In the genomic region with DNA sequence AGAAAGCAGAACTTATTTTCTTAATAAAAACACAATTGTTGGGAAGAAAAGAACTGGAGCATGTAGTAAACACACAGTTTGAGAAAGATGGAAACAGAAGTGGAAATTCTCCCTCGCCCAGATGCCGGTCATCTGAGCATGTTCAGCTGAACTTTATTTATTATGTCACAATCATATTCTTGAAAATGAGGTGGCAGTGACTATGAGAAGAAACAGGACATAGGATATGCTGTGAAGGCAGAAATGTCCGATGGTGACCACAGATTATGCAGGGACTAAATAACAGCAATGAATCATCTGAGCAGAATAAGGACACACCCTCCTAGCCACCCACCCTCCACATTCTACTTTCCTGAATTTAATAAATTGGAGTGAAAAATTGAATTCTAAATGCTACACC, we compare ENCODE assay signal across 18 cellular contexts.
A peak's percentile ranks its signal among the peaks of the same experiment; 100 is the strongest.
DNase-seq lines count a peak whose midpoint lies in the region; ATAC-seq and TF ChIP-seq lines count a peak whose summit lies in the region.
"Had no signal": no experiment of that assay in that cellular context is flagged by ENCODE, and none has a peak within 500 bp of the region (broad histone marks: within the 10 kb centered on the region; RNA-seq: fewer than 3 reads in every experiment).

No MANE protein-coding gene starts in this region.

- no peak overlapping the region for H3K4me3 Mint-ChIP-seq in CD8-positive, alpha-beta memory T cell
- H3K4me3 Mint-ChIP-seq: CD4-positive, alpha-beta T cell; natural killer cell treated with Interleukin-12 subunit alpha and Interleukin-12 subunit beta and Interleukin-15 and Interleukin-18, amount 100 ng/mL, for 72 hours had no signal

- peaks cover 5 to 16% (median 6%) of the 10 kb centered on the region in 3 donors for H3K4me1 Mint-ChIP-seq in CD8-positive, alpha-beta memory T cell

- H3K27me3 Mint-ChIP-seq in CD8-positive, alpha-beta memory T cell = no peaks in the 10 kb centered on the region
- H3K27me3 Mint-ChIP-seq: CD4-positive, alpha-beta T cell; natural killer cell treated with Interleukin-12 subunit alpha and Interleukin-12 subunit beta and Interleukin-15 and Interleukin-18, amount 100 ng/mL, for 72 hours had no signal

- no peak for TF ChIP-seq CTCF in fibroblast of mammary gland (conservative IDR thresholded peaks at IDR 0.05; ENCODE audit: control insufficient read depth, insufficient read depth, low read depth, low read length)
- TF ChIP-seq CTCF in upper lobe of right lung (IDR thresholded peaks at IDR 0.05) = no peak

- H3K27me3 ChIP-seq in upper lobe of right lung = no peaks in the 10 kb centered on the region
- H3K27me3 ChIP-seq in CD8-positive, alpha-beta memory T cell (ENCODE audit: insufficient read depth, low read length, poor library complexity, severe bottlenecking) = no peaks in the 10 kb centered on the region
- H3K27me3 ChIP-seq: ascending aorta, esophagus squamous epithelium had no signal

- H3K9me3 ChIP-seq in upper lobe of right lung = no peaks in the 10 kb centered on the region
- H3K9me3 ChIP-seq in CD8-positive, alpha-beta memory T cell (ENCODE audit: low read length) = no peaks in the 10 kb centered on the region
- H3K9me3 ChIP-seq: ascending aorta, esophagus squamous epithelium, psoas muscle had no signal

- no peaks in the 10 kb centered on the region for H3K36me3 Mint-ChIP-seq in CD8-positive, alpha-beta memory T cell
- H3K36me3 Mint-ChIP-seq: natural killer cell treated with Interleukin-12 subunit alpha and Interleukin-12 subunit beta and Interleukin-15 and Interleukin-18, amount 100 ng/mL, for 72 hours had no signal

- H3K4me3 ChIP-seq in fibroblast of mammary gland (ENCODE audit: control insufficient read depth, low read depth, low read length) (no peak overlapping the region), upper lobe of right lung (no peak overlapping the region)
- no peak overlapping the region for H3K4me3 ChIP-seq in CD8-positive, alpha-beta memory T cell (ENCODE audit: low read length)
- H3K4me3 ChIP-seq: ascending aorta, esophagus squamous epithelium, GM12878, psoas muscle had no signal

- intact Hi-C loops in upper lobe of right lung (cut with DNase I) = no loop called here

- CTCF ChIA-PET in CD8-positive, alpha-beta memory T cell (lab: Charles Lee) = no interaction called here

- H3K9me3 Mint-ChIP-seq in CD8-positive, alpha-beta memory T cell = peaks cover 0 to 6% (median 1%) of the 10 kb centered on the region in 5 donors
- H3K9me3 Mint-ChIP-seq: natural killer cell treated with Interleukin-12 subunit alpha and Interleukin-12 subunit beta and Interleukin-15 and Interleukin-18, amount 100 ng/mL, for 72 hours had no signal

- peak; percentile 42 for DNase-seq in H4 (ENCODE audit: low spot score)
- peak; percentile 30 for DNase-seq in fibroblast of mammary gland (ENCODE audit: low read depth)
- DNase-seq in upper lobe of right lung = no peak
- no peak for DNase-seq in activated effector memory CD4-positive, alpha-beta T cell treated with anti-CD3 and anti-CD28 coated beads, Interleukin-2, amount 50 U/mL, for 16 hours
- DNase-seq in CD8-positive, alpha-beta memory T cell = no peak
- DNase-seq in stimulated activated CD4-positive, alpha-beta T cell treated with anti-CD3 and anti-CD28 coated beads, Interleukin-2, amount 100 ng/mL, for 48 hours = no peak
- DNase-seq: activated CD4-positive, CD25-positive, alpha-beta regulatory T cell; CD4-positive, alpha-beta T cell; esophagus squamous epithelium; MV-4-11; NCI-H774; psoas muscle; substantia nigra had no signal

- no peaks in the 10 kb centered on the region for H3K36me3 ChIP-seq in upper lobe of right lung
- no peaks in the 10 kb centered on the region for H3K36me3 ChIP-seq in CD8-positive, alpha-beta memory T cell (ENCODE audit: insufficient read depth, low read length)
- H3K36me3 ChIP-seq: ascending aorta, esophagus squamous epithelium had no signal

- no peak overlapping the region for H3K27ac Mint-ChIP-seq in CD8-positive, alpha-beta memory T cell
- H3K27ac Mint-ChIP-seq: natural killer cell treated with Interleukin-12 subunit alpha and Interleukin-12 subunit beta and Interleukin-15 and Interleukin-18, amount 100 ng/mL, for 72 hours had no signal

- POLR2A ChIA-PET in CD8-positive, alpha-beta memory T cell (lab: Charles Lee) = no interaction called here

- peak overlapping the region; percentile 1 for H3K27ac ChIP-seq in upper lobe of right lung
- H3K27ac ChIP-seq in CD8-positive, alpha-beta memory T cell (ENCODE audit: low read depth, low read length) = no peak overlapping the region
- H3K27ac ChIP-seq: ascending aorta, psoas muscle, RWPE1 had no signal

- H3K4me1 ChIP-seq in upper lobe of right lung = peaks cover 4% of the 10 kb centered on the region
- peaks cover 15% of the 10 kb centered on the region for H3K4me1 ChIP-seq in CD8-positive, alpha-beta memory T cell (ENCODE audit: insufficient read depth, low read length)
- H3K4me1 ChIP-seq: psoas muscle had no signal

- peak; percentile 48; the same call in 2 of the 3 replicates for ATAC-seq in SK-N-SH treated with all-trans-retinoic acid at 6 μM for 48 hours
- peak; percentile 35 for ATAC-seq in upper lobe of right lung
- ATAC-seq: natural killer cell treated with Interleukin-12 subunit alpha and Interleukin-12 subunit beta and Interleukin-15 and Interleukin-18, amount 100 ng/mL, for 72 hours; psoas muscle had no signal

TF ChIP-seq in SK-N-SH treated with all-trans-retinoic acid at 6 μM for 48 hours, 23 proteins besides CTCF, POLR2A, EP300 and RAD21:
- TF ChIP-seq, protein P1, sequence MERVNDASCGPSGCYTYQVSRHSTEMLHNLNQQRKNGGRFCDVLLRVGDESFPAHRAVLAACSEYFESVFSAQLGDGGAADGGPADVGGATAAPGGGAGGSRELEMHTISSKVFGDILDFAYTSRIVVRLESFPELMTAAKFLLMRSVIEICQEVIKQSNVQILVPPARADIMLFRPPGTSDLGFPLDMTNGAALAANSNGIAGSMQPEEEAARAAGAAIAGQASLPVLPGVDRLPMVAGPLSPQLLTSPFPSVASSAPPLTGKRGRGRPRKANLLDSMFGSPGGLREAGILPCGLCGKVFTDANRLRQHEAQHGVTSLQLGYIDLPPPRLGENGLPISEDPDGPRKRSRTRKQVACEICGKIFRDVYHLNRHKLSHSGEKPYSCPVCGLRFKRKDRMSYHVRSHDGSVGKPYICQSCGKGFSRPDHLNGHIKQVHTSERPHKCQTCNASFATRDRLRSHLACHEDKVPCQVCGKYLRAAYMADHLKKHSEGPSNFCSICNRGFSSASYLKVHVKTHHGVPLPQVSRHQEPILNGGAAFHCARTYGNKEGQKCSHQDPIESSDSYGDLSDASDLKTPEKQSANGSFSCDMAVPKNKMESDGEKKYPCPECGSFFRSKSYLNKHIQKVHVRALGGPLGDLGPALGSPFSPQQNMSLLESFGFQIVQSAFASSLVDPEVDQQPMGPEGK (CRISPR knock-in tag; IDR thresholded peaks at IDR 0.05; ENCODE audit: borderline replicate concordance) = no peak
- no peak for TF ChIP-seq TOX (CRISPR knock-in tag; IDR thresholded peaks at IDR 0.05; ENCODE audit: borderline replicate concordance)
- TF ChIP-seq ISL1 (CRISPR knock-in tag; IDR thresholded peaks at IDR 0.05) = no peak
- no peak for TF ChIP-seq ZNF565 (CRISPR knock-in tag; conservative IDR thresholded peaks at IDR 0.05; ENCODE audit: low read depth)
- no peak for TF ChIP-seq SNAI2 (CRISPR knock-in tag; IDR thresholded peaks at IDR 0.05)
- TF ChIP-seq, protein P2, sequence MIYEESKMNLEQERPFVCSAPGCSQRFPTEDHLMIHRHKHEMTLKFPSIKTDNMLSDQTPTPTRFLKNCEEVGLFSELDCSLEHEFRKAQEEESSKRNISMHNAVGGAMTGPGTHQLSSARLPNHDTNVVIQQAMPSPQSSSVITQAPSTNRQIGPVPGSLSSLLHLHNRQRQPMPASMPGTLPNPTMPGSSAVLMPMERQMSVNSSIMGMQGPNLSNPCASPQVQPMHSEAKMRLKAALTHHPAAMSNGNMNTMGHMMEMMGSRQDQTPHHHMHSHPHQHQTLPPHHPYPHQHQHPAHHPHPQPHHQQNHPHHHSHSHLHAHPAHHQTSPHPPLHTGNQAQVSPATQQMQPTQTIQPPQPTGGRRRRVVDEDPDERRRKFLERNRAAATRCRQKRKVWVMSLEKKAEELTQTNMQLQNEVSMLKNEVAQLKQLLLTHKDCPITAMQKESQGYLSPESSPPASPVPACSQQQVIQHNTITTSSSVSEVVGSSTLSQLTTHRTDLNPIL (CRISPR knock-in tag; IDR thresholded peaks at IDR 0.05; ENCODE audit: low read depth) = no peak
- no peak for TF ChIP-seq ZFP30 (CRISPR knock-in tag; IDR thresholded peaks at IDR 0.05)
- TF ChIP-seq, protein P3, sequence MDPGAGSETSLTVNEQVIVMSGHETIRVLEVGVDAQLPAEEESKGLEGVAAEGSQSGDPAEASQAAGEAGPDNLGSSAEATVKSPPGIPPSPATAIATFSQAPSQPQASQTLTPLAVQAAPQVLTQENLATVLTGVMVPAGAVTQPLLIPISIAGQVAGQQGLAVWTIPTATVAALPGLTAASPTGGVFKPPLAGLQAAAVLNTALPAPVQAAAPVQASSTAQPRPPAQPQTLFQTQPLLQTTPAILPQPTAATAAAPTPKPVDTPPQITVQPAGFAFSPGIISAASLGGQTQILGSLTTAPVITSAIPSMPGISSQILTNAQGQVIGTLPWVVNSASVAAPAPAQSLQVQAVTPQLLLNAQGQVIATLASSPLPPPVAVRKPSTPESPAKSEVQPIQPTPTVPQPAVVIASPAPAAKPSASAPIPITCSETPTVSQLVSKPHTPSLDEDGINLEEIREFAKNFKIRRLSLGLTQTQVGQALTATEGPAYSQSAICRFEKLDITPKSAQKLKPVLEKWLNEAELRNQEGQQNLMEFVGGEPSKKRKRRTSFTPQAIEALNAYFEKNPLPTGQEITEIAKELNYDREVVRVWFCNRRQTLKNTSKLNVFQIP (CRISPR knock-in tag; IDR thresholded peaks at IDR 0.05; ENCODE audit: borderline replicate concordance, low read depth) = no peak
- no peak for TF ChIP-seq ARNTL (CRISPR knock-in tag; IDR thresholded peaks at IDR 0.05; ENCODE audit: borderline replicate concordance, low read depth)
- TF ChIP-seq PPARA (CRISPR knock-in tag; IDR thresholded peaks at IDR 0.05; ENCODE audit: borderline replicate concordance) = no peak
- TF ChIP-seq TCF4 (CRISPR knock-in tag; IDR thresholded peaks at IDR 0.05; ENCODE audit: borderline replicate concordance) = no peak
- TF ChIP-seq CSDC2 (CRISPR knock-in tag; IDR thresholded peaks at IDR 0.05) = no peak
- TF ChIP-seq ESRRG (CRISPR knock-in tag; IDR thresholded peaks at IDR 0.05) = no peak
- TF ChIP-seq ZNF8 (CRISPR knock-in tag; IDR thresholded peaks at IDR 0.05) = no peak
- no peak for TF ChIP-seq ZFP3 (CRISPR knock-in tag; IDR thresholded peaks at IDR 0.05)
- no peak for TF ChIP-seq GLIS3 (CRISPR knock-in tag; IDR thresholded peaks at IDR 0.05)

Comparison
In these comparisons a context has a peak if more than half of its experiments do, and no peak if none do; other contexts are left out.
1. DNase-seq: peak in H4 (single experiment) and fibroblast of mammary gland (single experiment); none in upper lobe of right lung (single experiment), activated effector memory CD4-positive, alpha-beta T cell treated with anti-CD3 and anti-CD28 coated beads, Interleukin-2, amount 50 U/mL, for 16 hours (single experiment), CD8-positive, alpha-beta memory T cell (0 of 5) and stimulated activated CD4-positive, alpha-beta T cell treated with anti-CD3 and anti-CD28 coated beads, Interleukin-2, amount 100 ng/mL, for 48 hours (0 of 2).